In the genomic region with DNA sequence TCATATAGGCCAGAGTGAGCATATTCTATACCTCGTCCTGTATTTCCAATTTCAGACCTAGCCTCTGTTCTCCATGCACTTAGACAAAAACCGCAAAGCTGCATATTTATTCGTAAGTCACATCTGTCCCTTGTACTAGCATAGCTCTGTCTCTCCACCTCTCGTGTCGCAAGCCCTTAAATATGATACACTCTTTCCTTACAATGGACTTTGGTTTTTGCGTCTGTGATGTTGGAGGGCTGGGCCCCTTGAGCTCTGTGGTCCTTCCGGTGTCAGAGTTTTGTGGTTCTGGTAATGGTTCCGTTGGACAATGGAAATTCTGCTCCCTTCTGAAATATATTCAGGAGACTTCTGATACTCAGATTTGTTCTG, we compare ENCODE assay signal across 23 cellular contexts. TPM values are rescaled to one million over a fixed set of nuclear protein-coding genes. Genes with fewer than 3 reads are reported as not detected.
A peak's percentile ranks its signal among the peaks of the same experiment; 100 is the strongest.
DNase-seq lines count a peak whose midpoint lies in the region; ATAC-seq and TF ChIP-seq lines count a peak whose summit lies in the region.
"Had no signal": no experiment of that assay in that cellular context is flagged by ENCODE, and none has a peak within 500 bp of the region (broad histone marks: within the 10 kb centered on the region; RNA-seq: fewer than 3 reads in every experiment).

No MANE protein-coding gene starts in this region.

- H3K36me3 Mint-ChIP-seq in activated naive CD8-positive, alpha-beta T cell: no peaks in the 10 kb centered on the region
- H3K36me3 Mint-ChIP-seq: memory B cell; stimulated activated memory B cell treated with anti-CD40 and anti-IgM and Interleukin-4, amounts not matched to agents 10 μg/mL and 1 μg/mL and 100 μg/mL, for 72 hours had no signal

- intact Hi-C loops in body of pancreas (cut with DNase I): no loop called here

- H3K4me1 Mint-ChIP-seq in activated naive CD8-positive, alpha-beta T cell (ENCODE audit: low read depth): peaks cover 88% of the 10 kb centered on the region

- H3K27ac Mint-ChIP-seq in activated naive CD8-positive, alpha-beta T cell: peak overlapping the region; percentile 97
- H3K27ac Mint-ChIP-seq: memory B cell; nephron progenitor cell; stimulated activated memory B cell treated with anti-CD40 and anti-IgM and Interleukin-4, amounts not matched to agents 10 μg/mL and 1 μg/mL and 100 μg/mL, for 72 hours had no signal

- H3K9me3 Mint-ChIP-seq in activated naive CD8-positive, alpha-beta T cell (ENCODE audit: low read depth): no peaks in the 10 kb centered on the region
- H3K9me3 Mint-ChIP-seq: memory B cell; nephron progenitor cell; stimulated activated memory B cell treated with anti-CD40 and anti-IgM and Interleukin-4, amounts not matched to agents 10 μg/mL and 1 μg/mL and 100 μg/mL, for 72 hours had no signal

- H3K27ac ChIP-seq in KOPT-K1 (ENCODE audit: low read depth, low read length, poor library complexity, severe bottlenecking) (peak overlapping the region; percentile 92), skin epidermis (peak overlapping the region in 12 of 21 experiments; percentile 16 to 93 (median 62)), body of pancreas (no peak overlapping the region)
- H3K27ac ChIP-seq: C4-2B, hepatocyte, prostate gland had no signal

- DNase-seq in activated CD4-positive, alpha-beta T cell treated with anti-CD3 and anti-CD28 coated beads for 48 hours: peak; percentile 35
- DNase-seq in activated CD4-positive, alpha-beta T cell treated with anti-CD3 and anti-CD28 coated beads, Interleukin-2, amount 50 U/mL, for 1 hour: no peak
- no peak for DNase-seq in body of pancreas
- no peak for DNase-seq in NCI-H1105 treated with DMSO at 0.1 percent for 48 hours (lab: John Stamatoyannopoulos, UW)
- DNase-seq: activated CD8-positive, alpha-beta memory T cell treated with anti-CD3 and anti-CD28 coated beads, Interleukin-2, amount 50 U/mL, for 48 hours; amygdala; cerebellar nuclear complex; DMS53; H7; Karpas-422; NCI-H1105; NCI-H2171; NCI-H774; nephron progenitor cell had no signal

- peak overlapping the region; percentile 84 for H3K4me3 Mint-ChIP-seq in activated naive CD8-positive, alpha-beta T cell
- H3K4me3 Mint-ChIP-seq: memory B cell; nephron progenitor cell; stimulated activated memory B cell treated with anti-CD40 and anti-IgM and Interleukin-4, amounts not matched to agents 10 μg/mL and 1 μg/mL and 100 μg/mL, for 72 hours had no signal

- no peak for TF ChIP-seq CTCF in body of pancreas (IDR thresholded peaks at IDR 0.05)

- TF ChIP-seq POLR2A in body of pancreas (IDR thresholded peaks at IDR 0.05): no peak

- H3K4me1 ChIP-seq in body of pancreas: no peaks in the 10 kb centered on the region
- H3K4me1 ChIP-seq: prostate gland had no signal

- 85 to 89% methylated on average over 8 of the region's 8 CpGs for WGBS in body of pancreas, 2 donors

- H3K36me3 ChIP-seq in KOPT-K1 (ENCODE audit: insufficient read depth, low read length) (peaks cover 24% of the 10 kb centered on the region), body of pancreas (replicated peaks in 1 of 2; ENCODE audit: insufficient read depth in 1 of 2, low read depth in 2 of 2) (no peaks in the 10 kb centered on the region)
- H3K36me3 ChIP-seq: prostate gland had no signal

- H3K27me3 Mint-ChIP-seq in activated naive CD8-positive, alpha-beta T cell: no peaks in the 10 kb centered on the region
- H3K27me3 Mint-ChIP-seq: stimulated activated memory B cell treated with anti-CD40 and anti-IgM and Interleukin-4, amounts not matched to agents 10 μg/mL and 1 μg/mL and 100 μg/mL, for 72 hours had no signal

- H3K4me3 ChIP-seq in skin epidermis: no peak overlapping the region
- no peak overlapping the region for H3K4me3 ChIP-seq in body of pancreas
- H3K4me3 ChIP-seq: hepatocyte, prostate gland had no signal

- ATAC-seq in body of pancreas (no peak), GM18909 (IDR thresholded peaks at IDR 0.05; ENCODE audit: poor library complexity, unreplicated experiment) (no peak)
- ATAC-seq: stimulated activated memory B cell treated with anti-CD40 and anti-IgM and Interleukin-4, amounts not matched to agents 10 μg/mL and 1 μg/mL and 100 μg/mL, for 72 hours had no signal

- no peaks in the 10 kb centered on the region for H3K27me3 ChIP-seq in body of pancreas
- H3K27me3 ChIP-seq: hepatocyte had no signal

- H3K9me3 ChIP-seq in KOPT-K1 (ENCODE audit: insufficient read depth, low read length, poor library complexity, severe bottlenecking): no peaks in the 10 kb centered on the region
- no peaks in the 10 kb centered on the region for H3K9me3 ChIP-seq in body of pancreas
- H3K9me3 ChIP-seq: prostate gland had no signal

RNA-seq across cellular contexts. Expression of a gene that starts 11.3 kb away (rescaled TPM):
- total RNA-seq in body of pancreas: 10 to 100 TPM; 18.2 to 82.4 TPM

RNA-seq across cellular contexts. Expression of a gene that starts 51.5 kb away (rescaled TPM):
- total RNA-seq in body of pancreas: 10 to 100 TPM; 14.5 to 30.4 TPM

Comparison
In these comparisons a context has a peak if more than half of its experiments do, and no peak if none do; other contexts are left out.
1. H3K27ac ChIP-seq: peak in KOPT-K1 (single experiment) and skin epidermis (12 of 21); none in body of pancreas (0 of 4).